Comparison of ENCODE assay signal across 8 cellular contexts in genomic region chr1:22641906-22642636, GRCh38. TPM values are rescaled to one million over a fixed set of nuclear protein-coding genes. Genes with fewer than 3 reads are reported as not detected.
DNase-seq lines count a peak whose midpoint lies in the region; ATAC-seq and TF ChIP-seq lines count a peak whose summit lies in the region.

No MANE protein-coding gene starts in this region.

- peaks cover 24 to 71% of the 10 kb centered on the region in 2 donors for H3K27me3 Mint-ChIP-seq in effector memory CD8-positive, alpha-beta T cell

- no peaks in the 10 kb centered on the region for H3K4me1 ChIP-seq in A673 (ENCODE audit: insufficient read depth, low read length, poor library complexity, severe bottlenecking)

- DNase-seq in A673 (ENCODE audit: low spot score) (peak; percentile 76), GM13977 (ENCODE audit: low spot score) (peak; percentile 86), NCI-H69 (lab: John Stamatoyannopoulos, UW) (peak; percentile 66), mesenteric fat pad (ENCODE audit: low spot score) (peak; percentile 94)
- peak; percentile 30 to 43 (median 42) for DNase-seq in activated CD8-positive, alpha-beta memory T cell treated with anti-CD3 and anti-CD28 coated beads for 48 hours (ENCODE audit: low read depth in 2 of 3, low spot score in 2 of 3)
- DNase-seq in effector memory CD8-positive, alpha-beta T cell = peak; percentile 49 to 61 (median 60)
- DNase-seq in stimulated activated CD8-positive, alpha-beta memory T cell treated with anti-CD3 and anti-CD28 coated beads, Interleukin-4, amount 100 ng/mL, for 24 hours (ENCODE audit: low read depth) = peak; percentile 52

- no peak overlapping the region for H3K4me3 ChIP-seq in A673 (ENCODE audit: low read depth, low read length, poor library complexity, severe bottlenecking)

- H3K27ac ChIP-seq in A673 (ENCODE audit: low read depth, low read length, poor library complexity, severe bottlenecking) = no peak overlapping the region

- no peak overlapping the region for H3K27ac Mint-ChIP-seq in effector memory CD8-positive, alpha-beta T cell

- intact Hi-C loops in A673 (cut with micrococcal nuclease; ENCODE audit: unreplicated experiment) = loop anchor here (1.0 to 10.0 kb wide), 2 partner anchors 222 to 527 kb away; no protein-coding TSS in a partner anchor

- H3K4me3 Mint-ChIP-seq in effector memory CD8-positive, alpha-beta T cell = no peak overlapping the region

- CTCF ChIA-PET in A673 (lab: Charles Lee) = interaction anchor here (0.5 to 1.8 kb wide), 2 partner anchors 9 to 221 kb away, joined by 10 to 11 read pairs; no protein-coding TSS in a partner anchor

- BruUV-seq in A673 (replicated peaks; lab: Mats Ljungman, UMichigan) = no TSS peak

- ATAC-seq in effector memory CD8-positive, alpha-beta T cell (replicated peaks) = peak; percentile 77
- no peak for ATAC-seq in GM21526 (IDR thresholded peaks at IDR 0.05; ENCODE audit: low FRiP score, unreplicated experiment)

- H3K4me1 Mint-ChIP-seq in effector memory CD8-positive, alpha-beta T cell (ENCODE audit: low read depth in 2 of 2) = no peaks in the 10 kb centered on the region

- in situ Hi-C loops in GM13977 (cut with MboI; ENCODE audit: low pct_unique_long_range_greater_than_20kb, low sequenced_read_pairs, unreplicated experiment) = loop anchor here (25.0 kb wide), 2 partner anchors 230 to 505 kb away; partner anchors contain the start of gene WNT4

- no peaks in the 10 kb centered on the region for H3K36me3 ChIP-seq in A673 (ENCODE audit: insufficient read depth, low read length, poor library complexity, severe bottlenecking)

- H3K9me3 ChIP-seq in A673 (ENCODE audit: low read depth, low read length, poor library complexity, severe bottlenecking) = no peaks in the 10 kb centered on the region

- H3K27me3 ChIP-seq in A673 (replicated peaks; ENCODE audit: insufficient read depth, low read depth, low read length, poor library complexity) = no peaks in the 10 kb centered on the region

- no peaks in the 10 kb centered on the region for H3K9me3 Mint-ChIP-seq in effector memory CD8-positive, alpha-beta T cell

- POLR2A ChIA-PET in A673 (lab: Charles Lee; ENCODE audit: low non-redundant PET) = no interaction called here

- no peaks in the 10 kb centered on the region for H3K36me3 Mint-ChIP-seq in effector memory CD8-positive, alpha-beta T cell (ENCODE audit: insufficient read depth)

- peak; percentile 90 for TF ChIP-seq CTCF in A673 (conservative IDR thresholded peaks at IDR 0.05; ENCODE audit: low read depth, low read length)
- peak; percentile 92 for TF ChIP-seq CTCF in GM13977 (IDR thresholded peaks at IDR 0.05; ENCODE audit: extremely low read depth, insufficient read depth, missing control alignments)

RNA-seq across cellular contexts. Expression of gene C1QC, which starts 1.4 kb away (rescaled TPM):
- total RNA-seq in A673 (2021) = not detected in 2 replicates
- total RNA-seq in mesenteric fat pad = 491 TPM

RNA-seq across cellular contexts. Expression of gene C1QA, which starts 5.6 kb away (rescaled TPM):
- total RNA-seq in A673 (2021) (not detected in 2 replicates), mesenteric fat pad (347 TPM)

RNA-seq across cellular contexts. Expression of gene C1QB, which starts 11.0 kb away (rescaled TPM):
- total RNA-seq in A673 (2021) (not detected in 2 replicates), mesenteric fat pad (531 TPM)

Comparison
In these comparisons a context has a peak if more than half of its experiments do, and no peak if none do; other contexts are left out.
1. DNase-seq: peak in every context shown above with its lines; median percentile 94 in mesenteric fat pad; 86 in GM13977; 76 in A673; 66 in NCI-H69; 60 in effector memory CD8-positive, alpha-beta T cell; 52 in stimulated activated CD8-positive, alpha-beta memory T cell treated with anti-CD3 and anti-CD28 coated beads, Interleukin-4, amount 100 ng/mL, for 24 hours; 42 in activated CD8-positive, alpha-beta memory T cell treated with anti-CD3 and anti-CD28 coated beads for 48 hours.
2. RNA of gene C1QC, which starts 1.4 kb away (total RNA-seq): 491 TPM in mesenteric fat pad (single experiment); not detected in A673; every median in the first group is over 100 times any median in the second.
3. RNA of gene C1QA, which starts 5.6 kb away (total RNA-seq): 347 TPM in mesenteric fat pad (single experiment); not detected in A673; every median in the first group is over 100 times any median in the second.
4. RNA of gene C1QB, which starts 11.0 kb away (total RNA-seq): 531 TPM in mesenteric fat pad (single experiment); not detected in A673; every median in the first group is over 100 times any median in the second.